10 cellular contexts compared by ENCODE assay signal in the genomic region with DNA sequence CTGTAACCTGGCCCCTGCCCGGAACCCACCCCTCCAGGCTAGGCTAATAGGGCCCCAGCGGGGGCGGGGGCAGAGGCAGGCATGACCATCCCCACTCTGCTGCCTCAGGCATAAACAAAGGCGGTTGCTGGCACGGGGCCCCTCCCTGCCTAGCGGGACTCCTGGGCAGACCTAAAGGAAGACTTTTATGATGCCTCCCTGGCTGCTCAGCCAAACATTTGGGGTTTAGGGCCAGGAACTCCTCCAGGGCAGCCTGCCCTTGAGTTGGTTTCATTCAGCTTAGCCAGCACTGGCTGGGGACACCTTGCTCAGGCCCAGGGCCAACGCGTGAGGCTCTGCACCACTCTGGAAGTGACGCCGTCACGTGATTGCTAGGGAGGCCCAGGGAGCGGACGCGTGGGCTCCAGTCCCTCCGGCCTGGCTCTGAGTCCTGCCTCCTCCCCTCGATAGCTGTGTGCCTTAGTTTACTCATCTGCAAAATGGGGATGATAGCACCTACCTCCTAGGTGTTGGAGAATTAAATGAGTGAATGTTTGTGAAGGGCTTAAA. TPM values are rescaled to one million over a fixed set of nuclear protein-coding genes. Genes with fewer than 3 reads are reported as not detected.
DNase-seq lines count a peak whose midpoint lies in the region; ATAC-seq and TF ChIP-seq lines count a peak whose summit lies in the region.
"Had no signal": no experiment of that assay in that cellular context is flagged by ENCODE, and none has a peak within 500 bp of the region (broad histone marks: within the 10 kb centered on the region; RNA-seq: fewer than 3 reads in every experiment).

No MANE protein-coding gene starts in this region.

- no peak overlapping the region for H3K27ac Mint-ChIP-seq in chondrocyte (ENCODE audit: unreplicated experiment)

- H3K36me3 Mint-ChIP-seq in chondrocyte (ENCODE audit: low read depth), result peaks cover 2% of the 10 kb centered on the region

- no peaks in the 10 kb centered on the region for H3K4me1 ChIP-seq in upper lobe of right lung

- ATAC-seq in upper lobe of right lung, result no peak
- ATAC-seq in HG03139 (IDR thresholded peaks at IDR 0.05; ENCODE audit: unreplicated experiment), result no peak

- H3K27me3 ChIP-seq in upper lobe of right lung, result no peaks in the 10 kb centered on the region

- intact Hi-C loops in upper lobe of right lung (cut with DNase I), result no loop called here

- no peak overlapping the region for H3K4me3 Mint-ChIP-seq in chondrocyte (ENCODE audit: unreplicated experiment)

- no peaks in the 10 kb centered on the region for H3K36me3 ChIP-seq in upper lobe of right lung

- TF ChIP-seq CTCF in chondrocyte (IDR thresholded peaks at IDR 0.05) (no peak), upper lobe of right lung (IDR thresholded peaks at IDR 0.05) (no peak)

- no peaks in the 10 kb centered on the region for H3K9me3 Mint-ChIP-seq in chondrocyte (ENCODE audit: low read depth)

- no peak overlapping the region for H3K27ac ChIP-seq in upper lobe of right lung

- DNase-seq in NCI-H2029 (lab: John Stamatoyannopoulos, UW) (peak; percentile 10), NCI-H2029 treated with DMSO at 0.1 percent for 48 hours (lab: John Stamatoyannopoulos, UW) (no peak), chondrocyte (ENCODE audit: low spot score) (peak; percentile 87), medulla oblongata (ENCODE audit: extremely low spot score) (peak; percentile 42), upper lobe of right lung (peak; percentile 61), T-helper 2 cell (no peak), HT-29 (ENCODE audit: low spot score) (no peak)
- DNase-seq: 8988T, GDM1 had no signal

- H3K4me3 ChIP-seq in upper lobe of right lung, result no peak overlapping the region

- peaks cover 31% of the 10 kb centered on the region for H3K4me1 Mint-ChIP-seq in chondrocyte (ENCODE audit: low read depth)

- H3K27me3 Mint-ChIP-seq in chondrocyte (ENCODE audit: low read depth), result no peaks in the 10 kb centered on the region

- no peaks in the 10 kb centered on the region for H3K9me3 ChIP-seq in upper lobe of right lung

RNA-seq across cellular contexts. Expression of gene HDAC11, which starts 27.8 kb away (rescaled TPM):
- total RNA-seq in chondrocyte (10.7 to 16.5 TPM (median 15.2 TPM) in 3 replicates), upper lobe of right lung (15.0 TPM)
- 10.5 and 10.6 TPM in 2 replicates for total RNA-seq in HT-29 (2014; rRNA removed; shearing (Covaris generic))

RNA-seq across cellular contexts. Expression of gene FBLN2, which starts 41.1 kb away (rescaled TPM):
- total RNA-seq in chondrocyte (284 to 413 TPM (median 394 TPM) in 3 replicates), upper lobe of right lung (32.9 TPM)
- 0.33 and 0.55 TPM in 2 replicates for total RNA-seq in HT-29 (2014; rRNA removed; shearing (Covaris generic))

Comparison
In these comparisons a context has a peak if more than half of its experiments do, and no peak if none do; other contexts are left out.
1. DNase-seq: peak in NCI-H2029 (single experiment), chondrocyte (single experiment), medulla oblongata (single experiment) and upper lobe of right lung (single experiment); none in NCI-H2029 treated with DMSO at 0.1 percent for 48 hours (single experiment), T-helper 2 cell (0 of 5) and HT-29 (single experiment).
2. RNA of gene FBLN2, which starts 41.1 kb away (total RNA-seq): 284 to 413 TPM in chondrocyte and 32.9 TPM in upper lobe of right lung (single experiment); 0.33 to 0.55 TPM in HT-29; every median in the first group is over 10 times any median in the second.